ENCODE assay signal across 8 cellular contexts in the genomic region with DNA sequence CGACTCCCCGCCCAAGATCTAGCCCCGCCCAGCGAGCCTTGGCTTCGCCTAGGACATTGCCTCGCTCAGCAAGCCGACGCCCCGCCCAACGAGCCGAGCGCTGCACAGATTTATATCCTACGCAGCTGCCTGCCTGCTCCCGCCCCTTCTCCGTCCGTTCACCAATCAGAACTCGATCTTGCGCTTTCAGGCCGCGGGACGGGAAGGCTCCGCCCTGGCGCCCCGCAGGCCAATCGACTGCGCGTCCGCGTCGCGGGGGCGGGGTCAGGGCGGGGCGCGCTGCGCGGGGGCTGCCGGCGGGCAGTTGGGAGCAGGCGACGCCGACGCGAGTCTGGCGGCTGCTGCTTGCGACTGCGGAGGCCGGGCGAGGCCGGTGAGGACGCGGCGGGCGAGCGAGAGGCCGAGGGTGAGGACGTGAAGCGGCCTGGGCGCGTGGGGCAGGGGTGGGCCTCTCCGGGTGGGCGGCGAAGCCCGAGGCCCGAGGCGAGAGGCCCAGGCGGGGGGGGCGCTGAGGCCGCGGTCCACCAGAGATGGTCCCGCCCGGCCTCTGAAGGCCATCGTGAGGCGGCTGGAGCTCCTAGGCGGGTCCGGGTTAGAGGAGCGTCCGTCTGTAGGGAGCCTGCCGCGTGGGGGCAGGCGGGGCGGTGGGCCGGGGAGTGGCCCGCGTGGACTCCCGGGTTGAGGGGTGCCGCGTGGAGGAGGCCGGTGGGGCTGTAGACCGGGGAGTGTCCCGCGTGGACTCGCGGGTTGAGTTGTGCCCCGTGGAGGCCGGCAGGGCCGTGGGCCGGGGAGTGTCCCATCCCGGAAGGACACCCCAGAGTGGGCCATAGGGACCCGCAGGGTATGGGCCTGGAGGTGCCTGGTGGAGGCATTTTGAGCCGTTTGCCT. TPM values are rescaled to one million over a fixed set of nuclear protein-coding genes. Genes with fewer than 3 reads are reported as not detected.
DNase-seq lines count a peak whose midpoint lies in the region; ATAC-seq and TF ChIP-seq lines count a peak whose summit lies in the region.

A gene with protein sequence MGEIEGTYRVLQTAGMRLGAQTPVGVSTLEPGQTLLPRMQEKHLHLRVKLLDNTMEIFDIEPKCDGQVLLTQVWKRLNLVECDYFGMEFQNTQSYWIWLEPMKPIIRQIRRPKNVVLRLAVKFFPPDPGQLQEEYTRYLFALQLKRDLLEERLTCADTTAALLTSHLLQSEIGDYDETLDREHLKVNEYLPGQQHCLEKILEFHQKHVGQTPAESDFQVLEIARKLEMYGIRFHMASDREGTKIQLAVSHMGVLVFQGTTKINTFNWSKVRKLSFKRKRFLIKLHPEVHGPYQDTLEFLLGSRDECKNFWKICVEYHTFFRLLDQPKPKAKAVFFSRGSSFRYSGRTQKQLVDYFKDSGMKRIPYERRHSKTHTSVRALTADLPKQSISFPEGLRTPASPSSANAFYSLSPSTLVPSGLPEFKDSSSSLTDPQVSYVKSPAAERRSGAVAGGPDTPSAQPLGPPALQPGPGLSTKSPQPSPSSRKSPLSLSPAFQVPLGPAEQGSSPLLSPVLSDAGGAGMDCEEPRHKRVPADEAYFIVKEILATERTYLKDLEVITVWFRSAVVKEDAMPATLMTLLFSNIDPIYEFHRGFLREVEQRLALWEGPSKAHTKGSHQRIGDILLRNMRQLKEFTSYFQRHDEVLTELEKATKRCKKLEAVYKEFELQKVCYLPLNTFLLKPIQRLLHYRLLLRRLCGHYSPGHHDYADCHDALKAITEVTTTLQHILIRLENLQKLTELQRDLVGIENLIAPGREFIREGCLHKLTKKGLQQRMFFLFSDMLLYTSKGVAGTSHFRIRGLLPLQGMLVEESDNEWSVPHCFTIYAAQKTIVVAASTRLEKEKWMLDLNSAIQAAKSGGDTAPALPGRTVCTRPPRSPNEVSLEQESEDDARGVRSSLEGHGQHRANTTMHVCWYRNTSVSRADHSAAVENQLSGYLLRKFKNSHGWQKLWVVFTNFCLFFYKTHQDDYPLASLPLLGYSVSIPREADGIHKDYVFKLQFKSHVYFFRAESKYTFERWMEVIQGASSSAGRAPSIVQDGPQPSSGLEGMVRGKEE (plus strand): TSS at position 303 of the 888 bp plus-strand sequence. CDS start 16,823 bp downstream, outside the sequence.

- POLR2A ChIA-PET in BJ (lab: Charles Lee) = interaction anchor here (0.6 kb wide), 2 partner anchors 42 to 439 kb away, joined by 3 to 4 read pairs; no protein-coding TSS in a partner anchor

- peaks cover 11% of the 10 kb centered on the region for H3K36me3 ChIP-seq in BJ (ENCODE audit: control insufficient read depth, insufficient read depth, low read length)

- ATAC-seq in GM19324 (IDR thresholded peaks at IDR 0.05; ENCODE audit: low FRiP score, unreplicated experiment) (peak; percentile 86), HG03460 (IDR thresholded peaks at IDR 0.05; ENCODE audit: unreplicated experiment) (peak; percentile 77)

- peak; percentile 93 for DNase-seq in BJ (ENCODE audit: low read depth)
- peak; percentile 87 for DNase-seq in NCI-H524 treated with DMSO at 0.1 percent for 48 hours (lab: John Stamatoyannopoulos, UW)
- DNase-seq in activated CD4-positive, alpha-beta T cell treated with anti-CD3 and anti-CD28 coated beads for 4 hours = peak; percentile 97 to 99
- peak; percentile 99 for DNase-seq in choroid plexus epithelial cell (ENCODE audit: low read depth)
- peak; percentile 92 for DNase-seq in kidney glomerular epithelial cell (lab: John Stamatoyannopoulos, UW)
- DNase-seq in stimulated activated CD4-positive, alpha-beta T cell treated with anti-CD3 and anti-CD28 coated beads, Interleukin-15, amount 100 ng/mL, for 48 hours (ENCODE audit: low read depth in 2 of 2) = peak; percentile 95 to 98

- H3K27me3 ChIP-seq in BJ (ENCODE audit: control insufficient read depth, insufficient read depth, low read length) = no peaks in the 10 kb centered on the region

- CTCF ChIA-PET in BJ (lab: Yijun Ruan, JAX) = interaction anchor here (1.1 kb wide), 1 partner anchor 36 kb away, joined by 5 read pairs; no protein-coding TSS in a partner anchor

- H3K4me3 ChIP-seq in BJ (ENCODE audit: low read depth, low read length) = peak within 1 kb of the TSS; percentile 60
- peak within 1 kb of the TSS; percentile 79 for H3K4me3 ChIP-seq in choroid plexus epithelial cell (ENCODE audit: low read depth, low read length)

- TF ChIP-seq CTCF in BJ (IDR thresholded peaks at IDR 0.05; ENCODE audit: insufficient read depth, low read depth, low read length) = 0 out of 2 replicates have a peak, but pooled peaks have one; percentile 13
- TF ChIP-seq CTCF in choroid plexus epithelial cell (conservative IDR thresholded peaks at IDR 0.05; ENCODE audit: low read depth, low read length) = no peak

RNA-seq across cellular contexts. Expression of the gene that starts here (rescaled TPM):
- polyA plus RNA-seq in BJ (2011; rRNA removed) = 28.7 and 30.0 TPM in 2 replicates
- polyA minus RNA-seq in BJ (2011; rRNA and poly(A)+ RNA removed) = 52.9 and 61.2 TPM in 2 replicates

Comparison
In these comparisons a context has a peak if more than half of its experiments do, and no peak if none do; other contexts are left out.
1. Peak in every context shown above with its lines: DNase-seq, ATAC-seq and H3K4me3 ChIP-seq.